ENCODE assay signal across 26 cellular contexts in the genomic region with DNA sequence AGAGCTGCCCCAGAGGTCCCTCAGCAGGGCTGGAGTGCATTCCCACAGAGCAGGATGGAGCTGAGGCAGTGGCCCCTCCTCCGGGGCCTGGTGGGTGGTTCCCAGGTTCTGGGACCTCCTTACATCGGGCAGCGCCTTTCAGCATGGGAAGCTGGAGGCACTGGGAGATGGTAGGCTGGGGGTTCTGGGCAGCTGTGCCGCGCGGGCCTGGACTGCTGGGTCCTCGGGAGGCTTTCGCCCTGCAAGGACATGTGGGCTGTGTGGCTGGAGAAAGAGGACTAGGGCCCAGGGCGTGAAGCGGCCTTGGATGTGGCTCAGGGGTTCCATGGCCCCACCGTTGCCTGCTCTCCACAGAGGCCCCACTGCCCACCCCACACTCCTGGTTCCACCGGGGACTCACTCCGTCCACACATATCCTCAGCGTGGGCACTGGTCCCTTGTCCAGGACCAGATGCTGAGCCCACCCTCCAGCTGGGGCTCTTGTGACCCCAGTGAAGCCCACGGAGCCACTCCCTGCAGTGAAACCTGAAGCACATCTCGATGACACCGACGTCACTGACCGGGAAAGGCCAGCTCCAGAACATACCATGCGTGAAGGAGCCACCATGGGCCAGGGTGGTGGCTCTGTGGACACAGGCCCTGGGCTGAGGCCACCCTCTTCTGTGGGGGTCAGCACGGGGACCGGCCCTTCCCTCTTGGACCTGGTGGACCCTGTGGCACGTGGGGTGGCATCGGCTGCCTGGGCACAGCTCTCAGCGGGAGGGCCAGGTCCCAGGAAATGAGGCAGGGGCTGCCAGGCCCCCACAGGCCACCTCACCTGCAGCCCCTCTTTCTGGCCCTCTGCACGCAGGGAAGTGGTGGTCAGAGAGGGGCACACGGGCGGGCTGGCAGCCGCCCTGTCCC. TPM values are rescaled to one million over a fixed set of nuclear protein-coding genes. Genes with fewer than 3 reads are reported as not detected.
DNase-seq lines count a peak whose midpoint lies in the region; ATAC-seq and TF ChIP-seq lines count a peak whose summit lies in the region.
"Had no signal": no experiment of that assay in that cellular context is flagged by ENCODE, and none has a peak within 500 bp of the region (broad histone marks: within the 10 kb centered on the region; RNA-seq: fewer than 3 reads in every experiment).

No MANE protein-coding gene starts in this region.

- H3K27me3 ChIP-seq in lower lobe of right lung (ENCODE audit: low read depth) = no peaks in the 10 kb centered on the region
- H3K27me3 ChIP-seq: neural progenitor cell, upper lobe of left lung had no signal

- H3K9me3 ChIP-seq in lower lobe of right lung = no peaks in the 10 kb centered on the region
- H3K9me3 ChIP-seq: SJSA1, upper lobe of left lung had no signal

- intact Hi-C loops in lower lobe of right lung (cut with DNase I) (no loop called here), sciatic nerve (cut with DNase I) (no loop called here)

- TF ChIP-seq CTCF in coronary artery (IDR thresholded peaks at IDR 0.05) (no peak), lower lobe of right lung (IDR thresholded peaks at IDR 0.05) (no peak)

- H3K4me1 ChIP-seq in lower lobe of right lung = peaks cover 5% of the 10 kb centered on the region
- H3K4me1 ChIP-seq: SJSA1 had no signal

- peak; percentile 40 for DNase-seq in DMS53 (lab: John Stamatoyannopoulos, UW)
- DNase-seq in DMS53 treated with DMSO at 0.1 percent for 48 hours (lab: John Stamatoyannopoulos, UW; ENCODE audit: unreplicated experiment) = no peak
- peak; percentile 59 for DNase-seq in coronary artery (ENCODE audit: low spot score)
- DNase-seq in lower lobe of right lung = peak; percentile 39
- peak; percentile 54 for DNase-seq in sciatic nerve (ENCODE audit: low spot score)
- no peak for DNase-seq in UCSD-AML1 (lab: John Stamatoyannopoulos, UW; ENCODE audit: unreplicated experiment)
- DNase-seq in activated gamma-delta T cell (lab: John Stamatoyannopoulos, UW) = no peak
- DNase-seq in AML-193 (lab: John Stamatoyannopoulos, UW) = no peak
- DNase-seq: activated CD4-positive, alpha-beta T cell treated with anti-CD3 and anti-CD28 coated beads for 48 hours; activated naive CD4-positive, alpha-beta T cell; activated naive CD8-positive, alpha-beta T cell treated with anti-CD3 and anti-CD28 coated beads, Interleukin-2, amount 50 U/mL, for 24 hours; activated T-cell treated with anti-CD3 and anti-CD28 coated beads, Interleukin-2, amount 50 U/mL, for 48 hours; caudate nucleus; cortex of kidney; effector memory CD8-positive, alpha-beta T cell; erythroblast; MV-4-11; NCI-H146; NCI-H446; stimulated activated CD4-positive, alpha-beta T cell treated with anti-CD3 and anti-CD28 coated beads, Interleukin-4, amount 100 ng/mL, for 1 hour; T-helper 9 cell; WERI-Rb-1 had no signal

- H3K27ac ChIP-seq in coronary artery (no peak overlapping the region), lower lobe of right lung (no peak overlapping the region)
- H3K27ac ChIP-seq: 22Rv1, neural progenitor cell, SJSA1, upper lobe of left lung, WERI-Rb-1 had no signal

- H3K4me3 ChIP-seq in coronary artery = no peak overlapping the region
- H3K4me3 ChIP-seq in lower lobe of right lung = no peak overlapping the region
- H3K4me3 ChIP-seq: neural progenitor cell, SJSA1, upper lobe of left lung had no signal

- no peaks in the 10 kb centered on the region for H3K36me3 ChIP-seq in lower lobe of right lung
- H3K36me3 ChIP-seq: neural progenitor cell, SJSA1, upper lobe of left lung, WERI-Rb-1 had no signal

- peak in 1 of 2 donors; percentile 9 for ATAC-seq in lower lobe of right lung
- no peak for ATAC-seq in sciatic nerve
- ATAC-seq: activated naive CD8-positive, alpha-beta T cell treated with anti-CD3 and anti-CD28 coated beads, Interleukin-2, amount 50 U/mL, for 24 hours; effector memory CD8-positive, alpha-beta T cell had no signal

RNA-seq across cellular contexts. Expression of gene NKD2, which starts 31.5 kb away (rescaled TPM):
- total RNA-seq in lower lobe of right lung (24.1 TPM), sciatic nerve (0.89 TPM)

Comparison
In these comparisons a context has a peak if more than half of its experiments do, and no peak if none do; other contexts are left out.
1. DNase-seq: peak in DMS53 (single experiment), coronary artery (single experiment), lower lobe of right lung (single experiment) and sciatic nerve (single experiment); none in DMS53 treated with DMSO at 0.1 percent for 48 hours (single experiment), UCSD-AML1 (single experiment), activated gamma-delta T cell (single experiment) and AML-193 (0 of 2).
2. RNA of gene NKD2, which starts 31.5 kb away (total RNA-seq): 24.1 TPM in lower lobe of right lung (single experiment); 0.89 TPM in sciatic nerve (single experiment); every median in the first group is over 10 times any median in the second.